In the genomic region with DNA sequence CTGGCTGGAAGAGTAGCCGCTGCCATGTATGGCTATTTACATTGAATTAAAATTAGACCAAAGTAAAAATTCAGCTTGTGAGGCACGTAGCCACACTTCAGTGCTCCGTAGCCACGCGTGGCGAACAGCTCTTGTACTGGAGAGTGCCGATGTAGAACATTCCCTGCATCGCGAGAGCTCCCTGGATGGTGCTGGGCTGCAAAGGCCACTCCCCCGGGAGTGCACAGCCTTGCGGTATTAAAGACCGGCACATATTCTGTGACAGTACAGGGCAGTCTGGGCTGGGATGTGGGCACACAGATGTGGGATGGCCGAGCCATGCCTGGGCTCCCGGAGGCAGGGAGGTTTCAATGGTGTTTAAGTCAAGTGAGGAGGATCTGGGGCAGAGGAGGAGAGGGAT, we compare ENCODE assay signal across 31 cellular contexts.
A peak's percentile ranks its signal among the peaks of the same experiment; 100 is the strongest.
DNase-seq lines count a peak whose midpoint lies in the region; ATAC-seq, FAIRE-seq and TF ChIP-seq lines count a peak whose summit lies in the region.
"Had no signal": no experiment of that assay in that cellular context is flagged by ENCODE, and none has a peak within 500 bp of the region (broad histone marks: within the 10 kb centered on the region; RNA-seq: fewer than 3 reads in every experiment).

No MANE protein-coding gene starts in this region.

- H3K36me3 ChIP-seq in astrocyte (ENCODE audit: insufficient read depth, low read length) (no peaks in the 10 kb centered on the region), lower lobe of right lung (no peaks in the 10 kb centered on the region), spleen (peaks cover 0 to 11% (median 0%) of the 10 kb centered on the region in 6 donors)
- H3K36me3 ChIP-seq: cardiac muscle cell, esophagus squamous epithelium, upper lobe of left lung had no signal

- CTCF ChIA-PET in Calu3 (lab: Charles Lee), result no interaction called here

- H3K27me3 Mint-ChIP-seq in Calu3 (ENCODE audit: unreplicated experiment), result no peaks in the 10 kb centered on the region
- no peaks in the 10 kb centered on the region for H3K27me3 Mint-ChIP-seq in astrocyte (ENCODE audit: low read depth, unreplicated experiment)
- H3K27me3 Mint-ChIP-seq: activated CD4-positive, alpha-beta memory T cell treated with anti-CD3 and anti-CD28 coated beads, Interleukin-2, amount 10 ng/mL, durations not matched to agents 7 days and 5 days; activated naive CD4-positive, alpha-beta T cell treated with anti-CD3 and anti-CD28 coated beads, Interleukin-2, amount 50 U/mL, for 24 hours; activated T-helper 17 cell treated with anti-CD3 and anti-CD28 coated beads, Interleukin-2, amount 50 U/mL, for 72 hours; IgD-negative memory B cell had no signal

- H3K4me3 ChIP-seq in astrocyte (ENCODE audit: insufficient read depth, low read depth, low read length), result no peak overlapping the region
- H3K4me3 ChIP-seq in lower lobe of right lung, result no peak overlapping the region
- no peak overlapping the region for H3K4me3 ChIP-seq in spleen
- H3K4me3 ChIP-seq: cardiac muscle cell, esophagus squamous epithelium, PC-9, upper lobe of left lung had no signal

- H3K79me2 ChIP-seq in astrocyte (ENCODE audit: insufficient read depth, low read length), result peaks cover 94% of the 10 kb centered on the region

- H3K4me1 Mint-ChIP-seq in Calu3 (ENCODE audit: low read depth, unreplicated experiment), result peaks cover 80% of the 10 kb centered on the region
- peaks cover 37% of the 10 kb centered on the region for H3K4me1 Mint-ChIP-seq in astrocyte (ENCODE audit: low read depth, unreplicated experiment)

- H3K36me3 Mint-ChIP-seq in Calu3 (ENCODE audit: insufficient read depth, unreplicated experiment) (peaks cover 15% of the 10 kb centered on the region), astrocyte (ENCODE audit: low read depth, unreplicated experiment) (peaks cover 6% of the 10 kb centered on the region)

- FAIRE-seq in astrocyte (lab: Jason Lieb, UNC), result no peak
- FAIRE-seq: frontal cortex, GM12891 had no signal

- H3K9ac ChIP-seq in astrocyte (ENCODE audit: low read length), result no peak overlapping the region

- H3K4me1 ChIP-seq in astrocyte (ENCODE audit: insufficient read depth, low read length), result peaks cover 44% of the 10 kb centered on the region
- peaks cover 49% of the 10 kb centered on the region for H3K4me1 ChIP-seq in lower lobe of right lung
- H3K4me1 ChIP-seq in spleen, result peaks cover 20 to 100% (median 70%) of the 10 kb centered on the region in 6 donors

- no peaks in the 10 kb centered on the region for H3K9me3 Mint-ChIP-seq in Calu3 (ENCODE audit: low read depth, unreplicated experiment)
- no peaks in the 10 kb centered on the region for H3K9me3 Mint-ChIP-seq in astrocyte (ENCODE audit: unreplicated experiment)
- H3K9me3 Mint-ChIP-seq: activated CD4-positive, alpha-beta memory T cell treated with anti-CD3 and anti-CD28 coated beads, Interleukin-2, amount 10 ng/mL, durations not matched to agents 7 days and 5 days; activated naive CD4-positive, alpha-beta T cell treated with anti-CD3 and anti-CD28 coated beads, Interleukin-2, amount 50 U/mL, for 24 hours; activated T-helper 17 cell treated with anti-CD3 and anti-CD28 coated beads, Interleukin-2, amount 50 U/mL, for 72 hours; CD14-positive monocyte; IgD-negative memory B cell had no signal

- H3K27me3 ChIP-seq in astrocyte (ENCODE audit: insufficient read depth, low read length) (no peaks in the 10 kb centered on the region), lower lobe of right lung (ENCODE audit: low read depth) (no peaks in the 10 kb centered on the region), spleen (replicated peaks in 1 of 7) (no peaks in the 10 kb centered on the region)
- H3K27me3 ChIP-seq: cardiac muscle cell, esophagus squamous epithelium, upper lobe of left lung had no signal

- H4K20me1 ChIP-seq in astrocyte (ENCODE audit: insufficient read depth, low read length), result peaks cover 78% of the 10 kb centered on the region

- ATAC-seq in lower lobe of right lung, result no peak
- ATAC-seq: activated T-helper 17 cell treated with anti-CD3 and anti-CD28 coated beads, Interleukin-2, amount 50 U/mL, for 72 hours; left colon had no signal

- H3K27ac Mint-ChIP-seq in Calu3 (ENCODE audit: unreplicated experiment) (peak overlapping the region; percentile 11), astrocyte (ENCODE audit: unreplicated experiment) (peak overlapping the region; percentile 48)
- H3K27ac Mint-ChIP-seq: activated CD4-positive, alpha-beta memory T cell treated with anti-CD3 and anti-CD28 coated beads, Interleukin-2, amount 10 ng/mL, durations not matched to agents 7 days and 5 days; activated naive CD4-positive, alpha-beta T cell treated with anti-CD3 and anti-CD28 coated beads, Interleukin-2, amount 50 U/mL, for 24 hours had no signal

- intact Hi-C loops in Calu3 (cut with micrococcal nuclease; ENCODE audit: unreplicated experiment) (no loop called here), lower lobe of right lung (cut with DNase I) (no loop called here), spleen (cut with DNase I; ENCODE audit: low total_unique reads) (no loop called here)

- WGBS in spleen, 5 donors, result 90 to 95% (median 92%) methylated on average over 14 of the region's 14 CpGs

- H3K27ac ChIP-seq in astrocyte (ENCODE audit: low read depth, low read length) (no peak overlapping the region), lower lobe of right lung (no peak overlapping the region), spleen (no peak overlapping the region)
- H3K27ac ChIP-seq: cardiac muscle cell, esophagus squamous epithelium, PC-9, upper lobe of left lung had no signal

- H3K4me3 Mint-ChIP-seq in Calu3 (ENCODE audit: low read depth, unreplicated experiment) (no peak overlapping the region), astrocyte (ENCODE audit: unreplicated experiment) (no peak overlapping the region)
- H3K4me3 Mint-ChIP-seq: activated CD4-positive, alpha-beta memory T cell treated with anti-CD3 and anti-CD28 coated beads, Interleukin-2, amount 10 ng/mL, durations not matched to agents 7 days and 5 days; activated naive CD4-positive, alpha-beta T cell treated with anti-CD3 and anti-CD28 coated beads, Interleukin-2, amount 50 U/mL, for 24 hours; IgD-negative memory B cell had no signal

- H3K9me3 ChIP-seq in astrocyte (ENCODE audit: insufficient read depth, low read depth, low read length) (no peaks in the 10 kb centered on the region), lower lobe of right lung (no peaks in the 10 kb centered on the region), spleen (no peaks in the 10 kb centered on the region)
- H3K9me3 ChIP-seq: esophagus squamous epithelium, upper lobe of left lung had no signal

- no TSS peak for BruUV-seq in Calu3 (replicated peaks; lab: Mats Ljungman, UMichigan)

- TF ChIP-seq POLR2A in spleen (IDR thresholded peaks at IDR 0.05), result no peak

- no peak overlapping the region for H3K4me2 ChIP-seq in astrocyte (ENCODE audit: low read length)
- H3K4me2 ChIP-seq: PC-9 had no signal

- H2AFZ ChIP-seq in astrocyte (ENCODE audit: low read depth, low read length), result no peak overlapping the region
- H2AFZ ChIP-seq: PC-9 had no signal

- DNase-seq in Calu3 (no peak), astrocyte (ENCODE audit: low read depth) (no peak), lower lobe of right lung (peak; percentile 36), spleen (peak; percentile 63), SIG-M5 treated with dmso at 0.1 percent for 504 hours (lab: John Stamatoyannopoulos, UW; ENCODE audit: unreplicated experiment) (no peak), ureter (ENCODE audit: low spot score) (no peak), DMS 273 (lab: John Stamatoyannopoulos, UW; ENCODE audit: unreplicated experiment) (no peak), SHP77 (lab: John Stamatoyannopoulos, UW) (no peak)
- DNase-seq: activated CD4-positive, alpha-beta memory T cell treated with anti-CD3 and anti-CD28 coated beads, Interleukin-2, amount 10 ng/mL, durations not matched to agents 7 days and 5 days; activated CD4-positive, CD25-positive, alpha-beta regulatory T cell treated with anti-CD3 and anti-CD28 coated beads, Interleukin-2, amount 50 U/mL, for 72 hours; activated CD8-positive, alpha-beta memory T cell treated with anti-CD3 and anti-CD28 coated beads, Interleukin-2, amount 50 U/mL, for 48 hours; amygdala; esophagus squamous epithelium; GOT3; left colon; mesenchymal stem cell; NCI-H1048; NCI-H1694 treated with DMSO at 0.1 percent for 48 hours; NCI-H524 treated with DMSO at 0.1 percent for 48 hours; NK-92 treated with Interleukin-12 subunit alpha and Interleukin-12 subunit beta, amount 100 ng/mL, for 24 hours; PC-9; retina; Right ventricle myocardium superior; upper lobe of left lung had no signal

- TF ChIP-seq CTCF in Calu3 (IDR thresholded peaks at IDR 0.05; ENCODE audit: unreplicated experiment) (no peak), astrocyte (IDR thresholded peaks at IDR 0.05; ENCODE audit: insufficient read depth, low read depth, low read length) (no peak), lower lobe of right lung (IDR thresholded peaks at IDR 0.05) (no peak), spleen (IDR thresholded peaks at IDR 0.05 in 8 of 11, conservative IDR thresholded peaks at IDR 0.05 in 3 of 11) (no peak)

Comparison
In these comparisons a context has a peak if more than half of its experiments do, and no peak if none do; other contexts are left out.
1. DNase-seq: peak in lower lobe of right lung (single experiment) and spleen (single experiment); none in Calu3 (single experiment), astrocyte (single experiment), SIG-M5 treated with dmso at 0.1 percent for 504 hours (single experiment), ureter (single experiment), DMS 273 (single experiment) and SHP77 (0 of 2).